ENCODE assay signal across 12 cellular contexts in the genomic region with DNA sequence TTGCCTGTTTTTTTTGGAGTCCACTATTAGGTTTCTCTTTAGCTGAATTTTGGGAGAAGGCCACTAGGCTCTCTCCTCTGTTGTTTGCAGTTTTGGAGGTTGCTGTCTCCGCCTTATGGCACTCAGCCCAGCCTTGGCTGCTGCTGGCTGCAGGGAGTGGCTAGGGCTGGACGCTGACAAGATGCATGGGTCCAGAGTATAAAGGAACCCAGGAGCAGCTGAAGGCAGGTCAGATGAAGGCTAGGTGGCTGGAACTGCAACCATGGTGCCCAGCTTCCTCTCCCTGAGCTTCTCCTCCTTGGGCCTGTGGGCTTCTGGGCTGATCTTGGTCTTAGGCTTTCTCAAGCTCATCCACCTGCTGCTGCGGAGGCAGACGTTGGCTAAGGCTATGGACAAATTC. TPM values are rescaled to one million over a fixed set of nuclear protein-coding genes. Genes with fewer than 3 reads are reported as not detected.
DNase-seq lines count a peak whose midpoint lies in the region; ATAC-seq, FAIRE-seq and TF ChIP-seq lines count a peak whose summit lies in the region.
"Had no signal": no experiment of that assay in that cellular context is flagged by ENCODE, and none has a peak within 500 bp of the region (broad histone marks: within the 10 kb centered on the region; RNA-seq: fewer than 3 reads in every experiment).

CYP4B1 (plus strand) TSS at position 227 of the 400 bp plus-strand sequence; CDS start at position 263, 36 bp downstream.

- peak; percentile 12 to 96 for TF ChIP-seq POLR2A in heart left ventricle (IDR thresholded peaks at IDR 0.05)
- peak in 3 of 4 donors; percentile 82 to 93 (median 92) for TF ChIP-seq POLR2A in upper lobe of left lung (IDR thresholded peaks at IDR 0.05)

- intact Hi-C loops in heart left ventricle (cut with DNase I) (no loop called here), pancreas (cut with DNase I) (no loop called here)

- peak in 1 of 4 donors; percentile 31 for TF ChIP-seq EP300 in upper lobe of left lung (IDR thresholded peaks at IDR 0.05)

- H3K36me3 ChIP-seq in adipocyte (ENCODE audit: control insufficient read depth, insufficient read depth, low read length, severe bottlenecking) (no peaks in the 10 kb centered on the region), heart left ventricle (no peaks in the 10 kb centered on the region), pancreas (no peaks in the 10 kb centered on the region), upper lobe of left lung (no peaks in the 10 kb centered on the region)
- H3K36me3 ChIP-seq: ovary had no signal

- H3K9ac ChIP-seq in adipocyte (ENCODE audit: low read length), result peak within 1 kb of the TSS; percentile 10

- no peak for FAIRE-seq in pancreas (lab: Jason Lieb, UNC)
- FAIRE-seq: D721Med had no signal

- TF ChIP-seq CTCF in heart left ventricle (IDR thresholded peaks at IDR 0.05) (no peak), pancreas (IDR thresholded peaks at IDR 0.05) (no peak), upper lobe of left lung (IDR thresholded peaks at IDR 0.05) (peak in 1 of 6 experiments; percentile 22), foreskin fibroblast (IDR thresholded peaks at IDR 0.05; ENCODE audit: low read depth, low read length) (no peak)

- ATAC-seq in heart left ventricle, result peak; percentile 92 to 95 (median 94)
- peak in 3 of 4 donors; percentile 45 to 66 (median 60) for ATAC-seq in pancreas
- peak; percentile 88 to 93 for ATAC-seq in upper lobe of left lung (ENCODE audit: low FRiP score in 2 of 2)
- ATAC-seq: activated CD4-positive, CD25-positive, alpha-beta regulatory T cell treated with anti-CD3 and anti-CD28 coated beads, Interleukin-2, amount 50 U/mL, for 24 hours had no signal

- H3K27me3 ChIP-seq in adipocyte (replicated peaks; ENCODE audit: control insufficient read depth, insufficient read depth, low read length) (peaks cover 5% of the 10 kb centered on the region), heart left ventricle (no peaks in the 10 kb centered on the region), pancreas (no peaks in the 10 kb centered on the region), upper lobe of left lung (no peaks in the 10 kb centered on the region)
- H3K27me3 ChIP-seq: ovary had no signal

- H3K9me3 ChIP-seq in adipocyte (ENCODE audit: control insufficient read depth, low read length) (no peaks in the 10 kb centered on the region), heart left ventricle (no peaks in the 10 kb centered on the region), pancreas (no peaks in the 10 kb centered on the region), upper lobe of left lung (no peaks in the 10 kb centered on the region)
- H3K9me3 ChIP-seq: ovary had no signal

- H3K4me1 ChIP-seq in adipocyte (ENCODE audit: control insufficient read depth, insufficient read depth, low read length), result peaks cover 9% of the 10 kb centered on the region
- peaks cover 0 to 16% (median 5%) of the 10 kb centered on the region in 12 donors for H3K4me1 ChIP-seq in heart left ventricle
- H3K4me1 ChIP-seq in pancreas, result no peaks in the 10 kb centered on the region
- H3K4me1 ChIP-seq in upper lobe of left lung, result peaks cover 6 to 41% (median 21%) of the 10 kb centered on the region in 4 donors

- H3K4me3 ChIP-seq in adipocyte (ENCODE audit: low read length) (peak within 1 kb of the TSS; percentile 5), heart left ventricle (peak within 1 kb of the TSS in 10 of 12 donors; percentile 10 to 59 (median 38)), pancreas (no peak within 1 kb of the TSS), upper lobe of left lung (peak within 1 kb of the TSS; percentile 25 to 52 (median 47)), foreskin fibroblast (ENCODE audit: low read depth in 1 of 2, low read length in 2 of 2) (no peak within 1 kb of the TSS)
- H3K4me3 ChIP-seq: ovary had no signal

- 38 to 71% (median 53%) methylated on average over 4 of the region's 4 CpGs for WGBS in heart left ventricle, 4 donors
- WGBS in pancreas, 2 donors, result 52 to 61% methylated on average over 4 of the region's 4 CpGs
- 50 to 69% methylated on average over 4 of the region's 4 CpGs for WGBS in upper lobe of left lung, 2 donors

- DNase-seq in adipocyte (ENCODE audit: low read depth), result no peak
- peak; percentile 45 to 84 (median 74) for DNase-seq in heart left ventricle
- peak in 1 of 6 donors; percentile 37 for DNase-seq in pancreas
- peak; percentile 79 to 84 for DNase-seq in upper lobe of left lung
- no peak for DNase-seq in NCI-H1694 (lab: John Stamatoyannopoulos, UW)
- DNase-seq in activated naive CD4-positive, alpha-beta T cell treated with anti-CD3 and anti-CD28 coated beads, Interleukin-2, amount 50 U/mL, for 16 hours, result no peak
- DNase-seq in foreskin fibroblast, result no peak
- DNase-seq: AML-193, T-helper 2 cell had no signal

- H3K27ac ChIP-seq in heart left ventricle, result peak within 1 kb of the TSS in 9 of 12 donors; percentile 20 to 87 (median 45)
- H3K27ac ChIP-seq in pancreas, result no peak within 1 kb of the TSS
- peak within 1 kb of the TSS; percentile 86 to 90 (median 88) for H3K27ac ChIP-seq in upper lobe of left lung
- H3K27ac ChIP-seq: ovary had no signal

RNA-seq across cellular contexts. Expression of gene CYP4B1, which starts in this region (rescaled TPM):
- total RNA-seq in heart left ventricle (100 to 1,000 TPM in 1 of 9 donors, 10 to 100 TPM in 3, 1 to 10 TPM in 4, not detected in 1; 1.5 to 103 (median 10.0) TPM), pancreas (1 to 10 TPM in 3 of 6 donors, under 1 TPM in 2, not detected in 1; 0.25 to 5.8 (median 1.0) TPM), upper lobe of left lung (1,000 to 10,000 TPM in 1 of 6 donors, 100 to 1,000 TPM in 5; 211 to 1,043 (median 640) TPM)
- polyA plus RNA-seq in heart left ventricle (10 to 100 TPM in 1 of 2 donors, 1 to 10 TPM in 1; 7.6 to 24.9 TPM), pancreas (1 to 10 TPM; 2.3 to 3.0 TPM)

Comparison
In these comparisons a context has a peak if more than half of its experiments do, and no peak if none do; other contexts are left out.
1. DNase-seq: peak in heart left ventricle (5 of 5) and upper lobe of left lung (2 of 2); none in adipocyte (single experiment), NCI-H1694 (single experiment), activated naive CD4-positive, alpha-beta T cell treated with anti-CD3 and anti-CD28 coated beads, Interleukin-2, amount 50 U/mL, for 16 hours (single experiment) and foreskin fibroblast (0 of 2).
2. H3K4me3 ChIP-seq: peak in adipocyte (single experiment), heart left ventricle (10 of 12) and upper lobe of left lung (4 of 4); none in pancreas (0 of 4) and foreskin fibroblast (0 of 2).
3. H3K27ac ChIP-seq: peak in heart left ventricle (9 of 12) and upper lobe of left lung (4 of 4); none in pancreas (0 of 4).
4. Peak in every context shown above with its lines, with median percentiles within 50 percentile points of each other: ATAC-seq.